In genomic region chr19:12484371-12485322, GRCh38 we compare ENCODE assay signal across 8 cellular contexts.
DNase-seq lines count a peak whose midpoint lies in the region; ATAC-seq lines count a peak whose summit lies in the region.

Gene ZNF709 (minus strand): TSS chr19:12484816. CDS start chr19:12484657, 159 bp downstream.

- H3K9ac ChIP-seq in BLaER1: peak within 1 kb of the TSS; percentile 91

- peak within 1 kb of the TSS; percentile 83 for H3K4me2 ChIP-seq in BLaER1

- peaks cover 42% of the 10 kb centered on the region for H3K4me1 ChIP-seq in BLaER1
- H3K4me1 ChIP-seq in effector memory CD4-positive, alpha-beta T cell (ENCODE audit: control insufficient read depth, insufficient read depth, low read length, poor library complexity, severe bottlenecking): peaks cover 10% of the 10 kb centered on the region

- H3K27me3 ChIP-seq in BLaER1: no peaks in the 10 kb centered on the region
- H3K27me3 ChIP-seq in effector memory CD4-positive, alpha-beta T cell (replicated peaks; ENCODE audit: control insufficient read depth, insufficient read depth, low read length, poor library complexity, severe bottlenecking): no peaks in the 10 kb centered on the region

- H3K36me3 ChIP-seq in BLaER1: peaks cover 13% of the 10 kb centered on the region
- no peaks in the 10 kb centered on the region for H3K36me3 ChIP-seq in effector memory CD4-positive, alpha-beta T cell (ENCODE audit: control insufficient read depth, insufficient read depth, low read length)

- peaks cover 23% of the 10 kb centered on the region for H3K9me3 ChIP-seq in BLaER1
- H3K9me3 ChIP-seq in effector memory CD4-positive, alpha-beta T cell (ENCODE audit: control insufficient read depth, low read length): no peaks in the 10 kb centered on the region

- ATAC-seq in HG03460 (IDR thresholded peaks at IDR 0.05; ENCODE audit: unreplicated experiment): peak; percentile 86

- peak; percentile 79 for DNase-seq in GM19238 (ENCODE audit: insufficient read length, low spot score)
- peak; percentile 82 for DNase-seq in NCI-H748 treated with DMSO at 0.1 percent for 48 hours (lab: John Stamatoyannopoulos, UW)
- DNase-seq in activated CD8-positive, alpha-beta memory T cell treated with anti-CD3 and anti-CD28 coated beads for 4 hours (ENCODE audit: low read depth in 2 of 2): peak; percentile 72 to 78
- DNase-seq in effector memory CD4-positive, alpha-beta T cell: peak; percentile 69 to 82 (median 81)
- peak; percentile 97 for DNase-seq in medulla oblongata (ENCODE audit: extremely low spot score)
- peak; percentile 79 to 82 (median 81) for DNase-seq in stimulated activated CD4-positive, alpha-beta T cell treated with anti-CD3 and anti-CD28 coated beads, TNF-alpha, amount 100 ng/mL, for 4 hours (ENCODE audit: low read depth in 3 of 3)

- H4K20me1 ChIP-seq in BLaER1: peaks cover 24% of the 10 kb centered on the region

- H3K27ac ChIP-seq in BLaER1: peak within 1 kb of the TSS; percentile 88
- H3K27ac ChIP-seq in effector memory CD4-positive, alpha-beta T cell (ENCODE audit: insufficient read depth, low read length, poor library complexity, severe bottlenecking): peak within 1 kb of the TSS; percentile 72

- H3K4me3 ChIP-seq in BLaER1: peak within 1 kb of the TSS; percentile 95
- peak within 1 kb of the TSS; percentile 97 for H3K4me3 ChIP-seq in effector memory CD4-positive, alpha-beta T cell (ENCODE audit: insufficient read depth, low read depth, low read length, poor library complexity, severe bottlenecking)

Comparison
In these comparisons a context has a peak if more than half of its experiments do, and no peak if none do; other contexts are left out.
1. Peak in every context shown above with its lines: DNase-seq, ATAC-seq, H3K4me3 ChIP-seq and H3K27ac ChIP-seq.